In genomic region chr10:93435621-93436385, GRCh38 we compare ENCODE assay signal across 9 cellular contexts. TPM values are rescaled to one million over a fixed set of nuclear protein-coding genes. Genes with fewer than 3 reads are reported as not detected.
DNase-seq lines count a peak whose midpoint lies in the region; ATAC-seq, FAIRE-seq and TF ChIP-seq lines count a peak whose summit lies in the region.
"Had no signal": no experiment of that assay in that cellular context is flagged by ENCODE, and none has a peak within 500 bp of the region (broad histone marks: within the 10 kb centered on the region; RNA-seq: fewer than 3 reads in every experiment).

No MANE protein-coding gene starts in this region.

- DNase-seq in breast epithelium (ENCODE audit: low spot score in 2 of 2) (no peak), lung microvascular endothelial cell (ENCODE audit: low read depth in 2 of 2) (peak; percentile 72 to 73), Karpas-422 (no peak), KG1 (lab: John Stamatoyannopoulos, UW) (no peak), RPMI8226 (no peak)
- DNase-seq: CD8-positive, alpha-beta memory T cell had no signal

- H3K4me1 ChIP-seq in Loucy (ENCODE audit: insufficient read depth, low read length, poor library complexity, severe bottlenecking) (peaks cover 6% of the 10 kb centered on the region), breast epithelium (peaks cover 23 to 43% of the 10 kb centered on the region in 2 donors), Karpas-422 (ENCODE audit: low read length) (no peaks in the 10 kb centered on the region; the same call in 1 of the 2 replicates)

- intact Hi-C loops in breast epithelium (cut with DNase I; ENCODE audit: low total_unique reads), result loop anchor here (5.0 kb wide), 1 partner anchor 46 kb away; the partner anchor contains the start of gene MYOF

- H3K36me3 ChIP-seq in Loucy (ENCODE audit: insufficient read depth, low read length) (no peaks in the 10 kb centered on the region), breast epithelium (no peaks in the 10 kb centered on the region), Karpas-422 (ENCODE audit: insufficient read depth, low read length) (no peaks in the 10 kb centered on the region)

- H3K9ac ChIP-seq in Loucy (ENCODE audit: low read depth, low read length, poor library complexity, severe bottlenecking), result no peak overlapping the region
- no peak overlapping the region for H3K9ac ChIP-seq in Karpas-422 (ENCODE audit: low read length)

- peak overlapping the region; percentile 51 for H2AFZ ChIP-seq in Loucy (ENCODE audit: low read length)
- H2AFZ ChIP-seq in Karpas-422 (ENCODE audit: low read length), result no peak overlapping the region

- H4K20me1 ChIP-seq in Loucy (ENCODE audit: insufficient read depth, low read length, poor library complexity, severe bottlenecking) (no peaks in the 10 kb centered on the region), Karpas-422 (ENCODE audit: insufficient read depth, low read depth, low read length) (no peaks in the 10 kb centered on the region)

- H3K4me2 ChIP-seq in Loucy (ENCODE audit: low read depth, low read length, poor library complexity, severe bottlenecking), result peak overlapping the region; percentile 28
- H3K4me2 ChIP-seq in Karpas-422 (ENCODE audit: low read depth, low read length, poor library complexity, severe bottlenecking), result no peak overlapping the region

- no peak for ATAC-seq in GM18505 (IDR thresholded peaks at IDR 0.05; ENCODE audit: unreplicated experiment)

- no peaks in the 10 kb centered on the region for H3F3A ChIP-seq in Loucy (ENCODE audit: low read depth)

- H3K4me3 ChIP-seq in Loucy (ENCODE audit: low read length, poor library complexity, severe bottlenecking) (no peak overlapping the region), breast epithelium (no peak overlapping the region), Karpas-422 (ENCODE audit: low read length) (no peak overlapping the region)

- FAIRE-seq in A204.1 (lab: Jason Lieb, UNC), result peak; percentile 19

- H3K79me2 ChIP-seq in Loucy (ENCODE audit: insufficient read depth, low read length), result no peaks in the 10 kb centered on the region
- H3K79me2 ChIP-seq in Karpas-422 (ENCODE audit: low read length), result no peaks in the 10 kb centered on the region

- TF ChIP-seq POLR2A in breast epithelium (IDR thresholded peaks at IDR 0.05), result no peak
- no peak for TF ChIP-seq POLR2A in GM18505 (IDR thresholded peaks at IDR 0.05; ENCODE audit: borderline replicate concordance, extremely low read depth, insufficient read depth, insufficient read length)

- H3K27me3 ChIP-seq in Loucy (ENCODE audit: insufficient read depth, low read length, poor library complexity, severe bottlenecking) (no peaks in the 10 kb centered on the region), breast epithelium (no peaks in the 10 kb centered on the region), Karpas-422 (ENCODE audit: low read length) (no peaks in the 10 kb centered on the region)

- no peaks in the 10 kb centered on the region for H3K9me2 ChIP-seq in Loucy (replicated peaks; ENCODE audit: low read depth, low read length)
- no peaks in the 10 kb centered on the region for H3K9me2 ChIP-seq in Karpas-422 (replicated peaks; ENCODE audit: insufficient read depth, low read length)

- no peak for TF ChIP-seq CTCF in Loucy (conservative IDR thresholded peaks at IDR 0.05; ENCODE audit: low read length)
- no peak for TF ChIP-seq CTCF in breast epithelium (IDR thresholded peaks at IDR 0.05)

- H3K27ac ChIP-seq in breast epithelium (peak overlapping the region; percentile 100), Karpas-422 (ENCODE audit: low read length) (no peak overlapping the region)

- H3K9me3 ChIP-seq in Loucy (ENCODE audit: insufficient read depth, low read depth, low read length) (no peaks in the 10 kb centered on the region), breast epithelium (no peaks in the 10 kb centered on the region), Karpas-422 (ENCODE audit: low read length) (no peaks in the 10 kb centered on the region)

RNA-seq across cellular contexts. Expression of gene MYOF, which starts 46.3 kb away (rescaled TPM):
- total RNA-seq in breast epithelium (100 to 1,000 TPM; 118 to 131 (median 130) TPM), lung microvascular endothelial cell (58.1 and 147 TPM in 2 replicates)
- 8.1 and 9.2 TPM in 2 replicates for total RNA-seq in Karpas-422 (2014; rRNA removed; shearing (Covaris generic); ENCODE audit: low replicate concordance)

Comparison
In these comparisons a context has a peak if more than half of its experiments do, and no peak if none do; other contexts are left out.
1. DNase-seq: peak in lung microvascular endothelial cell (2 of 2); none in breast epithelium (0 of 2), Karpas-422 (single experiment), KG1 (single experiment) and RPMI8226 (single experiment).